ENCODE assay signal across 1 cellular context in the genomic region with DNA sequence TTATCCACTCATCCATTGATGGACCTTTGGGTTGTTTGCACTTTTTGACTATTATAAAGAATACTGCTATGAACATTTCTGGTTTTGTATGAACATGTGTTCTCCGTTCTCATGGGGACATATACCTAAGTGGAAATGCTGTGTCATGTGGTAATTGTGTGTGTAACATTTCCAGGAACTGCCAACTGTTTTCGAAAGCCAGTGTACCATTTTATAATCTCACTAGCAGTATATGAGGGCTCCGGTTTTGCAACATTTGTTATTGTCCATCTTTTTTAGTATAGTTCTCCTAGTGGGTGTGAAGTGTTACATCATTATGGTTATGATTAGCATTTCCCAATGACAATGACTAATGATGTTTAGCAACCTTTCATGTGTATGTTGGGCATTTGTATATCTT.
TF ChIP-seq lines count a peak whose summit lies in the region.

No MANE protein-coding gene starts in this region.

TF ChIP-seq in HepG2, 621 proteins besides CTCF, POLR2A, EP300 and RAD21:
- TF ChIP-seq, protein P1, sequence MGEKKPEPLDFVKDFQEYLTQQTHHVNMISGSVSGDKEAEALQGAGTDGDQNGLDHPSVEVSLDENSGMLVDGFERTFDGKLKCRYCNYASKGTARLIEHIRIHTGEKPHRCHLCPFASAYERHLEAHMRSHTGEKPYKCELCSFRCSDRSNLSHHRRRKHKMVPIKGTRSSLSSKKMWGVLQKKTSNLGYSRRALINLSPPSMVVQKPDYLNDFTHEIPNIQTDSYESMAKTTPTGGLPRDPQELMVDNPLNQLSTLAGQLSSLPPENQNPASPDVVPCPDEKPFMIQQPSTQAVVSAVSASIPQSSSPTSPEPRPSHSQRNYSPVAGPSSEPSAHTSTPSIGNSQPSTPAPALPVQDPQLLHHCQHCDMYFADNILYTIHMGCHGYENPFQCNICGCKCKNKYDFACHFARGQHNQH (CRISPR knock-in tag; IDR thresholded peaks at IDR 0.05), result no peak
- TF ChIP-seq, protein P2, sequence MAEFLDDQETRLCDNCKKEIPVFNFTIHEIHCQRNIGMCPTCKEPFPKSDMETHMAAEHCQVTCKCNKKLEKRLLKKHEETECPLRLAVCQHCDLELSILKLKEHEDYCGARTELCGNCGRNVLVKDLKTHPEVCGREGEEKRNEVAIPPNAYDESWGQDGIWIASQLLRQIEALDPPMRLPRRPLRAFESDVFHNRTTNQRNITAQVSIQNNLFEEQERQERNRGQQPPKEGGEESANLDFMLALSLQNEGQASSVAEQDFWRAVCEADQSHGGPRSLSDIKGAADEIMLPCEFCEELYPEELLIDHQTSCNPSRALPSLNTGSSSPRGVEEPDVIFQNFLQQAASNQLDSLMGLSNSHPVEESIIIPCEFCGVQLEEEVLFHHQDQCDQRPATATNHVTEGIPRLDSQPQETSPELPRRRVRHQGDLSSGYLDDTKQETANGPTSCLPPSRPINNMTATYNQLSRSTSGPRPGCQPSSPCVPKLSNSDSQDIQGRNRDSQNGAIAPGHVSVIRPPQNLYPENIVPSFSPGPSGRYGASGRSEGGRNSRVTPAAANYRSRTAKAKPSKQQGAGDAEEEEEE (CRISPR knock-in tag; IDR thresholded peaks at IDR 0.05; ENCODE audit: borderline replicate concordance), result no peak
- TF ChIP-seq MAFK (conservative IDR thresholded peaks at IDR 0.05 in 1 of 2, IDR thresholded peaks at IDR 0.05 in 1 of 2; ENCODE audit: low read length in 2 of 2) (peak in 1 of 2 experiments; percentile 27; a peak in 1 of 4 replicates), ZFP36 (IDR thresholded peaks at IDR 0.05; ENCODE audit: borderline replicate concordance, low read depth, low read length, partially characterized antibody) (no peak), NBN (conservative IDR thresholded peaks at IDR 0.05) (no peak), CBFB (CRISPR knock-in tag; IDR thresholded peaks at IDR 0.05) (no peak), SNAI1 (CRISPR knock-in tag; IDR thresholded peaks at IDR 0.05; ENCODE audit: borderline replicate concordance) (no peak), PHF21A (CRISPR knock-in tag; IDR thresholded peaks at IDR 0.05) (no peak), IKZF4 (CRISPR knock-in tag; IDR thresholded peaks at IDR 0.05; ENCODE audit: borderline replicate concordance, low read depth, not compliant biosample characterization) (no peak), CEBPB (IDR thresholded peaks at IDR 0.05; ENCODE audit: borderline replicate concordance, low read depth, low read length) (peak; percentile 55; the same call in 1 of the 2 replicates), ZNF720 (CRISPR knock-in tag; IDR thresholded peaks at IDR 0.05) (no peak), HDAC1 (CRISPR knock-in tag; IDR thresholded peaks at IDR 0.05) (no peak), ZNF615 (CRISPR knock-in tag; IDR thresholded peaks at IDR 0.05; ENCODE audit: borderline replicate concordance) (no peak), ZNF772 (CRISPR knock-in tag; IDR thresholded peaks at IDR 0.05) (no peak)
- TF ChIP-seq, protein P3, sequence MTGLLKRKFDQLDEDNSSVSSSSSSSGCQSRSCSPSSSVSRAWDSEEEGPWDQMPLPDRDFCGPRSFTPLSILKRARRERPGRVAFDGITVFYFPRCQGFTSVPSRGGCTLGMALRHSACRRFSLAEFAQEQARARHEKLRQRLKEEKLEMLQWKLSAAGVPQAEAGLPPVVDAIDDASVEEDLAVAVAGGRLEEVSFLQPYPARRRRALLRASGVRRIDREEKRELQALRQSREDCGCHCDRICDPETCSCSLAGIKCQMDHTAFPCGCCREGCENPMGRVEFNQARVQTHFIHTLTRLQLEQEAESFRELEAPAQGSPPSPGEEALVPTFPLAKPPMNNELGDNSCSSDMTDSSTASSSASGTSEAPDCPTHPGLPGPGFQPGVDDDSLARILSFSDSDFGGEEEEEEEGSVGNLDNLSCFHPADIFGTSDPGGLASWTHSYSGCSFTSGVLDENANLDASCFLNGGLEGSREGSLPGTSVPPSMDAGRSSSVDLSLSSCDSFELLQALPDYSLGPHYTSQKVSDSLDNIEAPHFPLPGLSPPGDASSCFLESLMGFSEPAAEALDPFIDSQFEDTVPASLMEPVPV (CRISPR knock-in tag; IDR thresholded peaks at IDR 0.05), result no peak
- TF ChIP-seq, protein P4, sequence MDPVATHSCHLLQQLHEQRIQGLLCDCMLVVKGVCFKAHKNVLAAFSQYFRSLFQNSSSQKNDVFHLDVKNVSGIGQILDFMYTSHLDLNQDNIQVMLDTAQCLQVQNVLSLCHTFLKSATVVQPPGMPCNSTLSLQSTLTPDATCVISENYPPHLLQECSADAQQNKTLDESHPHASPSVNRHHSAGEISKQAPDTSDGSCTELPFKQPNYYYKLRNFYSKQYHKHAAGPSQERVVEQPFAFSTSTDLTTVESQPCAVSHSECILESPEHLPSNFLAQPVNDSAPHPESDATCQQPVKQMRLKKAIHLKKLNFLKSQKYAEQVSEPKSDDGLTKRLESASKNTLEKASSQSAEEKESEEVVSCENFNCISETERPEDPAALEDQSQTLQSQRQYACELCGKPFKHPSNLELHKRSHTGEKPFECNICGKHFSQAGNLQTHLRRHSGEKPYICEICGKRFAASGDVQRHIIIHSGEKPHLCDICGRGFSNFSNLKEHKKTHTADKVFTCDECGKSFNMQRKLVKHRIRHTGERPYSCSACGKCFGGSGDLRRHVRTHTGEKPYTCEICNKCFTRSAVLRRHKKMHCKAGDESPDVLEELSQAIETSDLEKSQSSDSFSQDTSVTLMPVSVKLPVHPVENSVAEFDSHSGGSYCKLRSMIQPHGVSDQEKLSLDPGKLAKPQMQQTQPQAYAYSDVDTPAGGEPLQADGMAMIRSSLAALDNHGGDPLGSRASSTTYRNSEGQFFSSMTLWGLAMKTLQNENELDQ (CRISPR knock-in tag; IDR thresholded peaks at IDR 0.05; ENCODE audit: borderline replicate concordance), result no peak
- TF ChIP-seq, protein P5, sequence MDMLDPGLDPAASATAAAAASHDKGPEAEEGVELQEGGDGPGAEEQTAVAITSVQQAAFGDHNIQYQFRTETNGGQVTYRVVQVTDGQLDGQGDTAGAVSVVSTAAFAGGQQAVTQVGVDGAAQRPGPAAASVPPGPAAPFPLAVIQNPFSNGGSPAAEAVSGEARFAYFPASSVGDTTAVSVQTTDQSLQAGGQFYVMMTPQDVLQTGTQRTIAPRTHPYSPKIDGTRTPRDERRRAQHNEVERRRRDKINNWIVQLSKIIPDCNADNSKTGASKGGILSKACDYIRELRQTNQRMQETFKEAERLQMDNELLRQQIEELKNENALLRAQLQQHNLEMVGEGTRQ (IDR thresholded peaks at IDR 0.05; ENCODE audit: low read depth, low read length), result no peak
- TF ChIP-seq, protein P5 (CRISPR knock-in tag; IDR thresholded peaks at IDR 0.05; ENCODE audit: borderline replicate concordance), result no peak
